ENCODE assay signal across 8 cellular contexts in genomic region chr9:35954942-35955546, GRCh38. TPM values are rescaled to one million over a fixed set of nuclear protein-coding genes. Genes with fewer than 3 reads are reported as not detected.
DNase-seq lines count a peak whose midpoint lies in the region; ATAC-seq, FAIRE-seq and TF ChIP-seq lines count a peak whose summit lies in the region.

No MANE protein-coding gene starts in this region.

- no peaks in the 10 kb centered on the region for H3K36me3 ChIP-seq in kidney (ENCODE audit: control insufficient read depth in 1 of 2, insufficient read depth in 2 of 2, low read length in 2 of 2)

- ATAC-seq in Right ventricle myocardium inferior (peak; percentile 65), HG02870 (IDR thresholded peaks at IDR 0.05; ENCODE audit: unreplicated experiment) (no peak)

- peak; percentile 84 for TF ChIP-seq CTCF in cardiac fibroblast (IDR thresholded peaks at IDR 0.05; ENCODE audit: low read depth, low read length)
- TF ChIP-seq CTCF in kidney (IDR thresholded peaks at IDR 0.05; ENCODE audit: borderline replicate concordance, extremely low read depth, insufficient read depth) = peak; percentile 90

- H3K4me3 ChIP-seq in cardiac fibroblast (replicated peaks in 1 of 2; ENCODE audit: low read depth in 2 of 2, low read length in 2 of 2) = no peak overlapping the region
- peak overlapping the region in 1 of 2 donors; percentile 20 for H3K4me3 ChIP-seq in kidney (ENCODE audit: low read length in 2 of 2)

- no peak overlapping the region for H3K27ac ChIP-seq in kidney (ENCODE audit: low read depth in 2 of 2, low read length in 2 of 2)

- peak; percentile 82 for FAIRE-seq in kidney (lab: Jason Lieb, UNC)

- no peak for DNase-seq in Right ventricle myocardium inferior (ENCODE audit: missing footprints)
- DNase-seq in cardiac septum (ENCODE audit: low spot score) = no peak
- peak; percentile 48 for DNase-seq in NCI-H1105 (lab: John Stamatoyannopoulos, UW)
- peak; percentile 64 for DNase-seq in SKM-1 treated with dmso at 0.1 percent for 144 hours (lab: John Stamatoyannopoulos, UW; ENCODE audit: unreplicated experiment)
- peak; percentile 89 to 91 for DNase-seq in cardiac fibroblast (ENCODE audit: low read depth in 2 of 2)
- DNase-seq in kidney = no peak
- peak; percentile 17 for DNase-seq in stimulated activated CD4-positive, alpha-beta T cell treated with anti-CD3 and anti-CD28 coated beads, Interleukin-4, amount 100 ng/mL, for 1 hour

- H3K9ac ChIP-seq in kidney (ENCODE audit: low read length in 2 of 2) = no peak overlapping the region

- H3K9me3 ChIP-seq in kidney (ENCODE audit: control insufficient read depth in 1 of 2, low read length in 2 of 2) = no peaks in the 10 kb centered on the region

- H3K4me1 ChIP-seq in kidney (ENCODE audit: control insufficient read depth in 1 of 2, insufficient read depth in 1 of 2, low read depth in 1 of 2, low read length in 2 of 2) = peaks cover 0 to 2% of the 10 kb centered on the region in 2 donors

- intact Hi-C loops in Right ventricle myocardium inferior (cut with DNase I) = loop anchor here (1.0 to 5.0 kb wide), 2 partner anchors 52 to 68 kb away; no protein-coding TSS in a partner anchor
- intact Hi-C loops in cardiac septum (cut with DNase I) = loop anchor here (10.0 kb wide), 1 partner anchor 210 kb away; the partner anchor contains the start of gene CCIN
- intact Hi-C loops in kidney (cut with DNase I) = loop anchor here (5.0 kb wide), 1 partner anchor 62 kb away; no protein-coding TSS in a partner anchor

RNA-seq across cellular contexts. Expression of gene OR2S2, which starts 2.9 kb away (rescaled TPM):
- not detected for total RNA-seq in Right ventricle myocardium inferior
- not detected for total RNA-seq in cardiac septum
- not detected for total RNA-seq in kidney
- not detected for polyA plus RNA-seq in kidney (ENCODE audit: insufficient read depth, low read depth, low replicate concordance)

RNA-seq across cellular contexts. Expression of gene SPAAR, which starts 45.8 kb away (rescaled TPM):
- total RNA-seq in Right ventricle myocardium inferior = 9.6 TPM
- total RNA-seq in cardiac septum = 4.0 TPM
- 5.3 TPM for total RNA-seq in kidney
- 3.2 TPM for polyA plus RNA-seq in kidney (ENCODE audit: insufficient read depth, low read depth, low replicate concordance)

RNA-seq across cellular contexts. Expression of gene HRCT1, which starts 49.0 kb away (rescaled TPM):
- total RNA-seq in Right ventricle myocardium inferior = 8.1 TPM
- total RNA-seq in cardiac septum = 1.5 TPM
- 51.2 TPM for total RNA-seq in kidney
- polyA plus RNA-seq in kidney (ENCODE audit: insufficient read depth, low read depth, low replicate concordance) = 13.3 TPM

Comparison
In these comparisons a context has a peak if more than half of its experiments do, and no peak if none do; other contexts are left out.
1. DNase-seq: peak in NCI-H1105 (single experiment), SKM-1 treated with dmso at 0.1 percent for 144 hours (single experiment), cardiac fibroblast (2 of 2) and stimulated activated CD4-positive, alpha-beta T cell treated with anti-CD3 and anti-CD28 coated beads, Interleukin-4, amount 100 ng/mL, for 1 hour (single experiment); none in Right ventricle myocardium inferior (single experiment), cardiac septum (single experiment) and kidney (single experiment).